8 cellular contexts compared by ENCODE assay signal in genomic region chr15:33021806-33022389, GRCh38.
DNase-seq lines count a peak whose midpoint lies in the region; ATAC-seq, FAIRE-seq and TF ChIP-seq lines count a peak whose summit lies in the region.

No MANE protein-coding gene starts in this region.

- peak; percentile 97 for FAIRE-seq in A204.1 (lab: Jason Lieb, UNC)

- 15 to 28% methylated on average over 4 of the region's 4 CpGs for WGBS in upper lobe of left lung, 2 donors

- DNase-seq in NCI-H2171 treated with DMSO at 0.1 percent for 48 hours (lab: John Stamatoyannopoulos, UW) (peak; percentile 71), astrocyte of the spinal cord (ENCODE audit: low read depth, low spot score) (peak; percentile 74), iPS-NIHi11 (ENCODE audit: low spot score) (peak; percentile 77), upper lobe of left lung (no peak)

- H3K27me3 ChIP-seq in upper lobe of left lung: no peaks in the 10 kb centered on the region

- TF ChIP-seq CTCF in GM12874 (IDR thresholded peaks at IDR 0.05; ENCODE audit: insufficient read depth, low read depth, low read length) (peak; percentile 43), astrocyte of the spinal cord (IDR thresholded peaks at IDR 0.05; ENCODE audit: low read depth, low read length) (peak; percentile 69), upper lobe of left lung (IDR thresholded peaks at IDR 0.05) (peak in 5 of 6 experiments; percentile 33 to 64 (median 45))

- H3K4me3 ChIP-seq in astrocyte of the spinal cord (ENCODE audit: low read depth, low read length) (no peak overlapping the region), upper lobe of left lung (no peak overlapping the region)

- no peaks in the 10 kb centered on the region for H3K36me3 ChIP-seq in upper lobe of left lung

- H3K27ac ChIP-seq in upper lobe of left lung: peak overlapping the region in 3 of 4 donors; percentile 50 to 75 (median 60)

- TF ChIP-seq EP300 in upper lobe of left lung (IDR thresholded peaks at IDR 0.05): no peak

- ATAC-seq in upper lobe of left lung (ENCODE audit: low FRiP score in 2 of 2) (peak in 1 of 2 donors; percentile 78), HG03469 (IDR thresholded peaks at IDR 0.05; ENCODE audit: unreplicated experiment) (no peak), GM18502 (IDR thresholded peaks at IDR 0.05; ENCODE audit: poor library complexity, unreplicated experiment) (no peak)

- TF ChIP-seq POLR2A in upper lobe of left lung (IDR thresholded peaks at IDR 0.05): no peak

- no peaks in the 10 kb centered on the region for H3K9me3 ChIP-seq in upper lobe of left lung

- in situ Hi-C loops in astrocyte of the spinal cord (cut with HindIII; ENCODE audit: low sequenced_read_pairs): no loop called here

- peaks cover 3 to 14% (median 11%) of the 10 kb centered on the region in 4 donors for H3K4me1 ChIP-seq in upper lobe of left lung

Comparison
In these comparisons a context has a peak if more than half of its experiments do, and no peak if none do; other contexts are left out.
1. DNase-seq: peak in NCI-H2171 treated with DMSO at 0.1 percent for 48 hours (single experiment), astrocyte of the spinal cord (single experiment) and iPS-NIHi11 (single experiment); none in upper lobe of left lung (0 of 2).
2. Peak in every context shown above with its lines, with median percentiles within 50 percentile points of each other: CTCF ChIP-seq.